8 cellular contexts compared by ENCODE assay signal in genomic region chr19:2457394-2458037, GRCh38. TPM values are rescaled to one million over a fixed set of nuclear protein-coding genes. Genes with fewer than 3 reads are reported as not detected.
A peak's percentile ranks its signal among the peaks of the same experiment; 100 is the strongest.
DNase-seq lines count a peak whose midpoint lies in the region; ATAC-seq and TF ChIP-seq lines count a peak whose summit lies in the region.

No MANE protein-coding gene starts in this region.

- ATAC-seq in activated CD4-positive, alpha-beta T cell treated with anti-CD3 and anti-CD28 coated beads for 36 hours, result peak; percentile 1
- no peak for ATAC-seq in HG03342 (IDR thresholded peaks at IDR 0.05; ENCODE audit: unreplicated experiment)
- ATAC-seq in HG03520 (IDR thresholded peaks at IDR 0.05; ENCODE audit: unreplicated experiment), result no peak

- no peaks in the 10 kb centered on the region for H3K9me3 Mint-ChIP-seq in activated CD4-positive, alpha-beta T cell treated with anti-CD3 and anti-CD28 coated beads for 36 hours (ENCODE audit: low read depth)
- no peaks in the 10 kb centered on the region for H3K9me3 Mint-ChIP-seq in activated naive CD8-positive, alpha-beta T cell (ENCODE audit: low read depth)

- peaks cover 3% of the 10 kb centered on the region for H3K36me3 Mint-ChIP-seq in activated CD4-positive, alpha-beta T cell treated with anti-CD3 and anti-CD28 coated beads for 36 hours (ENCODE audit: low read depth)
- H3K36me3 Mint-ChIP-seq in activated naive CD8-positive, alpha-beta T cell, result no peaks in the 10 kb centered on the region

- H3K4me1 Mint-ChIP-seq in activated CD4-positive, alpha-beta T cell treated with anti-CD3 and anti-CD28 coated beads for 36 hours, result peaks cover 18% of the 10 kb centered on the region
- H3K4me1 Mint-ChIP-seq in activated naive CD8-positive, alpha-beta T cell (ENCODE audit: low read depth), result peaks cover 21% of the 10 kb centered on the region

- no peaks in the 10 kb centered on the region for H3K36me3 ChIP-seq in kidney epithelial cell (ENCODE audit: control insufficient read depth, insufficient read depth, low read length)

- peak overlapping the region; percentile 84 for H3K4me3 Mint-ChIP-seq in activated CD4-positive, alpha-beta T cell treated with anti-CD3 and anti-CD28 coated beads for 36 hours
- peak overlapping the region; percentile 89 for H3K4me3 Mint-ChIP-seq in activated naive CD8-positive, alpha-beta T cell

- intact Hi-C loops in activated CD4-positive, alpha-beta T cell treated with anti-CD3 and anti-CD28 coated beads for 36 hours (cut with DNase I, micrococcal nuclease), result loop anchor here in 1 of 2 experiments (1.0 to 2.0 kb wide), 6 partner anchors 17 to 728 kb away; partner anchors contain the start of genes DOT1L, LSM7, NCLN and PLEKHJ1
- intact Hi-C loops in posterior cingulate gyrus (cut with DNase I), result no loop called here

- CTCF ChIA-PET in activated CD4-positive, alpha-beta T cell treated with anti-CD3 and anti-CD28 coated beads for 36 hours (lab: Charles Lee), result interaction anchor here (0.5 to 1.6 kb wide), 9 partner anchors 19 to 160 kb away, joined by 3 to 9 read pairs (median 3); partner anchors contain the start of genes GADD45B and TIMM13

- H3K27ac Mint-ChIP-seq in activated CD4-positive, alpha-beta T cell treated with anti-CD3 and anti-CD28 coated beads for 36 hours, result peak overlapping the region; percentile 92
- H3K27ac Mint-ChIP-seq in activated naive CD8-positive, alpha-beta T cell, result no peak overlapping the region

- POLR2A ChIA-PET in activated CD4-positive, alpha-beta T cell treated with anti-CD3 and anti-CD28 coated beads for 36 hours (lab: Charles Lee), result interaction anchor here (0.6 to 1.9 kb wide), 5 partner anchors 10 to 159 kb away, joined by 4 to 11 read pairs (median 4); partner anchors contain the start of gene GADD45B

- no peaks in the 10 kb centered on the region for H3K27me3 ChIP-seq in kidney epithelial cell (ENCODE audit: control insufficient read depth, insufficient read depth, low read length)

- H3K27me3 Mint-ChIP-seq in activated CD4-positive, alpha-beta T cell treated with anti-CD3 and anti-CD28 coated beads for 36 hours, result peaks cover 2% of the 10 kb centered on the region
- no peaks in the 10 kb centered on the region for H3K27me3 Mint-ChIP-seq in activated naive CD8-positive, alpha-beta T cell

- no peak for TF ChIP-seq CTCF in kidney epithelial cell (IDR thresholded peaks at IDR 0.05; ENCODE audit: insufficient read depth, low read length, poor library complexity, severe bottlenecking)

- H3K4me3 ChIP-seq in kidney epithelial cell (ENCODE audit: low read depth, low read length), result peak overlapping the region; percentile 65

- no peak for DNase-seq in activated CD4-positive, alpha-beta T cell treated with anti-CD3 and anti-CD28 coated beads for 36 hours
- DNase-seq in activated CD4-positive, alpha-beta T cell treated with anti-CD3 and anti-CD28 coated beads for 48 hours, result no peak
- DNase-seq in kidney epithelial cell (ENCODE audit: low read depth) (no peak), superior temporal gyrus (ENCODE audit: extremely low spot score) (peak; percentile 16), posterior cingulate gyrus (no peak)

RNA-seq across cellular contexts. Expression of gene LMNB2, which starts 0.8 kb away (rescaled TPM):
- 10 to 100 TPM; 91.0 to 93.9 TPM for total RNA-seq in activated CD4-positive, alpha-beta T cell treated with anti-CD3 and anti-CD28 coated beads for 36 hours
- total RNA-seq in kidney epithelial cell, result 72.9 and 73.4 TPM in 2 replicates

RNA-seq across cellular contexts. Expression of gene GADD45B, which starts 18.4 kb away (rescaled TPM):
- total RNA-seq in activated CD4-positive, alpha-beta T cell treated with anti-CD3 and anti-CD28 coated beads for 36 hours, result 10 to 100 TPM; 57.7 to 71.2 TPM
- 99.6 and 106 TPM in 2 replicates for total RNA-seq in kidney epithelial cell

RNA-seq across cellular contexts. Expression of gene TIMM13, which starts 30.1 kb away (rescaled TPM):
- total RNA-seq in activated CD4-positive, alpha-beta T cell treated with anti-CD3 and anti-CD28 coated beads for 36 hours, result 100 to 1,000 TPM in 1 of 2 experiments, 10 to 100 TPM in 1; 70.7 to 104 TPM
- 70.1 and 73.9 TPM in 2 replicates for total RNA-seq in kidney epithelial cell
